In the genomic region with DNA sequence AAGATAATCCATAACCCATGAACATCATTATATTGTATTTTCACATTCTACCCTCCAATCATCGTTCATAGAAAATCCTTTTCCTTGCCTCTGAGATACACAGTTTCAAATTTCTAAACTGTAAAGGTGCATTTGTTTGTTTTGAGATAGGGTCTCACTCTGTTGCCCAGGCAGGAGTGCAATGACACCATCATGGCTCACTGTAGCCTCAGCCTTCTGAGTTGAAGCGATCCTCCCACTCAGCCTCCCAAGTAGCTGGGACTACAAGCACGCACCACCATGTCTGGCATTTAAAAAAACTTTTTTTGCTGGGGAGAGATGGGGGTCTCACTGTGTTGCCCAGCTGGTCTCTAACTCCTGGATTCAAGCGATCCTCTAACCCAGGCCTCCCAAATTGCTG, we compare ENCODE assay signal across 19 cellular contexts. TPM values are rescaled to one million over a fixed set of nuclear protein-coding genes. Genes with fewer than 3 reads are reported as not detected.
A peak's percentile ranks its signal among the peaks of the same experiment; 100 is the strongest.
DNase-seq lines count a peak whose midpoint lies in the region; ATAC-seq, FAIRE-seq and TF ChIP-seq lines count a peak whose summit lies in the region.
"Had no signal": no experiment of that assay in that cellular context is flagged by ENCODE, and none has a peak within 500 bp of the region (broad histone marks: within the 10 kb centered on the region; RNA-seq: fewer than 3 reads in every experiment).

No MANE protein-coding gene starts in this region.

- no peaks in the 10 kb centered on the region for H3K36me3 ChIP-seq in CD8-positive, alpha-beta memory T cell (ENCODE audit: insufficient read depth, low read length)
- H3K36me3 ChIP-seq in HepG2 (replicated peaks in 1 of 2; ENCODE audit: control insufficient read depth in 1 of 2, insufficient read depth in 2 of 2, low read length in 2 of 2) (no peaks in the 10 kb centered on the region), prostate gland (no peaks in the 10 kb centered on the region)
- H3K36me3 ChIP-seq: BLaER1, HAP-1 had no signal

- peaks cover 0 to 1% of the 10 kb centered on the region in 2 donors for H3K27me3 Mint-ChIP-seq in CD8-positive, alpha-beta memory T cell
- H3K27me3 Mint-ChIP-seq in WTC11 (ENCODE audit: low read depth) = no peaks in the 10 kb centered on the region; the same call in 1 of the 2 replicates

- H3K4me1 Mint-ChIP-seq in CD8-positive, alpha-beta memory T cell = peaks cover 33 to 45% (median 35%) of the 10 kb centered on the region in 3 donors
- H3K4me1 Mint-ChIP-seq in WTC11 = peaks cover 33% of the 10 kb centered on the region

- intact Hi-C loops in HepG2 (cut with micrococcal nuclease; ENCODE audit: unreplicated experiment) (no loop called here), prostate gland (cut with DNase I) (no loop called here)

- H3K9me3 Mint-ChIP-seq in CD8-positive, alpha-beta memory T cell = no peaks in the 10 kb centered on the region
- H3K9me3 Mint-ChIP-seq in WTC11 = no peaks in the 10 kb centered on the region
- H3K9me3 Mint-ChIP-seq: CD8-positive, alpha-beta T cell had no signal

- H3K79me2 ChIP-seq in HepG2 (ENCODE audit: insufficient read depth, low read length) = no peaks in the 10 kb centered on the region

- no peaks in the 10 kb centered on the region for H3K36me3 Mint-ChIP-seq in CD8-positive, alpha-beta memory T cell
- no peaks in the 10 kb centered on the region for H3K36me3 Mint-ChIP-seq in WTC11
- H3K36me3 Mint-ChIP-seq: CD8-positive, alpha-beta T cell had no signal

- no peak overlapping the region for H3K4me3 ChIP-seq in CD8-positive, alpha-beta memory T cell (ENCODE audit: low read length)
- no peak overlapping the region for H3K4me3 ChIP-seq in HepG2 (replicated peaks in 1 of 3; ENCODE audit: insufficient read depth in 1 of 3, low read depth in 2 of 3, low read length in 3 of 3)
- no peak overlapping the region for H3K4me3 ChIP-seq in prostate gland
- H3K4me3 ChIP-seq: BLaER1, GM12878, GM23248, HAP-1 had no signal

- TF ChIP-seq EP300 in HepG2 (IDR thresholded peaks at IDR 0.05; ENCODE audit: low read depth in 2 of 2, low read length in 2 of 2) (no peak), HepG2 (CRISPR knock-in tag; IDR thresholded peaks at IDR 0.05; ENCODE audit: borderline replicate concordance) (no peak)

- DNase-seq in CD8-positive, alpha-beta memory T cell = no peak
- DNase-seq in WTC11 (ENCODE audit: low spot score) = no peak
- no peak for DNase-seq in HepG2 (ENCODE audit: low spot score)
- DNase-seq in urothelium cell line (ENCODE audit: low spot score) = no peak
- DNase-seq in prostate gland (ENCODE audit: low spot score) = no peak
- DNase-seq: CD8-positive, alpha-beta T cell; DMS 273 treated with DMSO at 0.1 percent for 48 hours; DND-41; EL; IMR-90; KBM-7 had no signal

- H3K27ac ChIP-seq in CD8-positive, alpha-beta memory T cell (ENCODE audit: low read depth, low read length) = no peak overlapping the region
- H3K27ac ChIP-seq in HepG2 (ENCODE audit: extremely low read length, insufficient read depth, low read length) (no peak overlapping the region), prostate gland (no peak overlapping the region)
- H3K27ac ChIP-seq: BLaER1, GM23248, HL-60 had no signal

- TF ChIP-seq RAD21 in HepG2 (CRISPR knock-in tag; IDR thresholded peaks at IDR 0.05) = no peak

- H3K4me1 ChIP-seq in CD8-positive, alpha-beta memory T cell (ENCODE audit: insufficient read depth, low read length) = peaks cover 25% of the 10 kb centered on the region
- H3K4me1 ChIP-seq in HepG2 (ENCODE audit: insufficient read depth, low read length) = peaks cover 67% of the 10 kb centered on the region
- H3K4me1 ChIP-seq in prostate gland (replicated peaks) = peaks cover 8% of the 10 kb centered on the region
- H3K4me1 ChIP-seq: HAP-1 had no signal

- peak overlapping the region in 5 of 8 donors; percentile 43 to 75 (median 58) for H3K27ac Mint-ChIP-seq in CD8-positive, alpha-beta memory T cell
- H3K27ac Mint-ChIP-seq in WTC11 = no peak overlapping the region
- H3K27ac Mint-ChIP-seq: CD14-positive monocyte; CD8-positive, alpha-beta T cell had no signal

- no peak overlapping the region for H3K9ac ChIP-seq in HepG2 (ENCODE audit: insufficient read depth, low read depth, low read length)
- H3K9ac ChIP-seq: BLaER1, GM23248 had no signal

- CTCF ChIA-PET in CD8-positive, alpha-beta memory T cell (lab: Charles Lee) = no interaction called here
- CTCF ChIA-PET in WTC11 (lab: Charles Lee) = interaction anchor here (1.6 kb wide), 1 partner anchor 12 kb away, joined by 6 read pairs; no protein-coding TSS in a partner anchor
- CTCF ChIA-PET in HepG2 (lab: Yijun Ruan, JAX; ENCODE audit: low intra/inter-chr PET ratio, low total read pairs) = no interaction called here

- 68% methylated on average over 4 of the region's 4 CpGs for WGBS in HepG2 (ENCODE audit: low lambda C conversion rate)
- WGBS in prostate gland = over 99% methylated on average over 4 of the region's 4 CpGs

- ATAC-seq in WTC11 (no peak), HepG2 (no peak), GM18909 (IDR thresholded peaks at IDR 0.05; ENCODE audit: poor library complexity, unreplicated experiment) (no peak), HG03025 (IDR thresholded peaks at IDR 0.05; ENCODE audit: low FRiP score, unreplicated experiment) (no peak)
- ATAC-seq: CD8-positive, alpha-beta T cell; GM12878 had no signal

- in situ Hi-C loops in HepG2 (cut with HindIII; ENCODE audit: extremely low pct_ligation_motif_present, low pct_unique_long_range_greater_than_20kb) = no loop called here

- BruUV-seq in HepG2 (replicated peaks; lab: Mats Ljungman, UMichigan) = no TSS peak

- H3K4me3 Mint-ChIP-seq in CD8-positive, alpha-beta memory T cell = no peak overlapping the region
- no peak overlapping the region for H3K4me3 Mint-ChIP-seq in WTC11
- H3K4me3 Mint-ChIP-seq: CD14-positive monocyte; CD8-positive, alpha-beta T cell had no signal

- no peaks in the 10 kb centered on the region for H4K20me1 ChIP-seq in HepG2 (ENCODE audit: insufficient read depth, low read length)
- H4K20me1 ChIP-seq: BLaER1 had no signal

- H3K4me2 ChIP-seq in HepG2 (ENCODE audit: low read depth, low read length) = no peak overlapping the region
- H3K4me2 ChIP-seq: BLaER1 had no signal

- H2AFZ ChIP-seq in HepG2 (ENCODE audit: low read length) = no peak overlapping the region
- H2AFZ ChIP-seq: GM23248 had no signal

- H3K9me3 ChIP-seq in CD8-positive, alpha-beta memory T cell (ENCODE audit: low read length) = no peaks in the 10 kb centered on the region
- H3K9me3 ChIP-seq in HepG2 (ENCODE audit: low read length) (no peaks in the 10 kb centered on the region), prostate gland (no peaks in the 10 kb centered on the region)
- H3K9me3 ChIP-seq: BLaER1, HAP-1 had no signal

- POLR2A ChIA-PET in CD8-positive, alpha-beta memory T cell (lab: Charles Lee) = no interaction called here
- POLR2A ChIA-PET in WTC11 (lab: Charles Lee) (no interaction called here), HepG2 (lab: Yijun Ruan, JAX) (interaction anchor here (1.5 kb wide), 1 partner anchor 20 kb away, joined by 6 read pairs; no protein-coding TSS in a partner anchor)

- H3K27me3 ChIP-seq in CD8-positive, alpha-beta memory T cell (ENCODE audit: insufficient read depth, low read length, poor library complexity, severe bottlenecking) = no peaks in the 10 kb centered on the region
- peaks cover 3 to 5% of the 10 kb centered on the region in 2 experiments; a peak in 2 of 5 replicates for H3K27me3 ChIP-seq in HepG2 (ENCODE audit: control insufficient read depth in 1 of 2, insufficient read depth in 2 of 2, low read length in 2 of 2)
- no peaks in the 10 kb centered on the region for H3K27me3 ChIP-seq in prostate gland (replicated peaks; ENCODE audit: insufficient read depth)
- H3K27me3 ChIP-seq: BLaER1 had no signal

- TF ChIP-seq CTCF in WTC11 (IDR thresholded peaks at IDR 0.05) (no peak), HepG2 (CRISPR knock-in tag; IDR thresholded peaks at IDR 0.05) (no peak), prostate gland (IDR thresholded peaks at IDR 0.05) (no peak)

- FAIRE-seq in HepG2 (lab: Jason Lieb, UNC) (no peak), urothelium cell line (lab: Jason Lieb, UNC) (no peak)
- FAIRE-seq: GM12878 had no signal

- no peak for TF ChIP-seq POLR2A in HepG2 (IDR thresholded peaks at IDR 0.05; ENCODE audit: insufficient read depth in 1 of 2, low read depth in 2 of 2, low read length in 2 of 2)
- no peak for TF ChIP-seq POLR2A in prostate gland (IDR thresholded peaks at IDR 0.05)

TF ChIP-seq in WTC11, 78 proteins besides CTCF, POLR2A, EP300 and RAD21 (continues in another document):
- TF ChIP-seq RELA (CRISPR knock-in tag; IDR thresholded peaks at IDR 0.05; ENCODE audit: borderline replicate concordance) (no peak), NR3C1 (CRISPR knock-in tag; conservative IDR thresholded peaks at IDR 0.05; ENCODE audit: low read depth) (no peak)

TF ChIP-seq in HepG2, 621 proteins besides CTCF, POLR2A, EP300 and RAD21 (continues in another document):
- TF ChIP-seq ZNF121 (CRISPR knock-in tag; IDR thresholded peaks at IDR 0.05) = peak; percentile 85

RNA-seq across cellular contexts. Expression of a gene that starts 58.1 kb away (rescaled TPM):
- total RNA-seq in CD8-positive, alpha-beta memory T cell = 10 to 100 TPM; 32.6 to 34.5 TPM
- polyA plus RNA-seq in CD8-positive, alpha-beta memory T cell = 53.4 TPM
- 33.5 to 37.9 TPM (median 36.0 TPM) in 3 replicates for total RNA-seq in WTC11 (2021)
- total RNA-seq in HepG2 (2016; rRNA removed; fragmentation: Illumina TruSeq; extraction: Trizol) = 19.4 and 21.9 TPM in 2 replicates
- 4.8 and 6.1 TPM in 2 replicates for total RNA-seq in HepG2 (2016; cell fraction: cytosol; rRNA removed; fragmentation: Illumina TruSeq; extraction: Trizol; ENCODE audit: low read depth)
- total RNA-seq in HepG2 (2016; cell fraction: insoluble cytoplasmic fraction; rRNA removed; fragmentation: Illumina TruSeq; extraction: Trizol) = 15.4 and 18.3 TPM in 2 replicates
- 17.3 and 20.5 TPM in 2 replicates for total RNA-seq in HepG2 (2016; cell fraction: membrane; rRNA removed; fragmentation: Illumina TruSeq; extraction: Trizol)
- total RNA-seq in HepG2 (2016; cell fraction: nucleus; rRNA removed; fragmentation: Illumina TruSeq; extraction: Trizol) = 32.5 and 39.5 TPM in 2 replicates
- polyA plus RNA-seq in HepG2 (2011; rRNA removed) = 52.5 and 57.7 TPM in 2 replicates
- 34.6 and 53.8 TPM in 2 replicates for polyA plus RNA-seq in HepG2 (2011; cell fraction: cytosol; rRNA removed)
- polyA plus RNA-seq in HepG2 (2011; cell fraction: nucleus; rRNA removed) = 22.7 and 27.8 TPM in 2 replicates
- polyA plus RNA-seq in HepG2 (2012) = 77.1 and 86.3 TPM in 2 replicates
- polyA plus RNA-seq in HepG2 (2016; cell fraction: cytosol; fragmentation: Illumina TruSeq; extraction: Trizol; ENCODE audit: low read depth) = 11.4 and 11.5 TPM in 2 replicates
- polyA plus RNA-seq in HepG2 (2016; cell fraction: insoluble cytoplasmic fraction; fragmentation: Illumina TruSeq; extraction: Trizol; ENCODE audit: low read depth) = 38.0 and 41.3 TPM in 2 replicates
- 23.3 and 26.8 TPM in 2 replicates for polyA plus RNA-seq in HepG2 (2016; cell fraction: membrane; fragmentation: Illumina TruSeq; extraction: Trizol; ENCODE audit: low read depth)
- polyA plus RNA-seq in HepG2 (2016; cell fraction: nucleus; fragmentation: Illumina TruSeq; extraction: Trizol; ENCODE audit: insufficient read depth, low read depth) = 96.0 and 102 TPM in 2 replicates
- polyA minus RNA-seq in HepG2 (2011; rRNA and poly(A)+ RNA removed; ENCODE audit: low replicate concordance) = 82.9 and 106 TPM in 2 replicates
- polyA minus RNA-seq in HepG2 (2011; cell fraction: cytosol; rRNA and poly(A)+ RNA removed) = 53.5 and 57.1 TPM in 2 replicates
- polyA minus RNA-seq in HepG2 (2011; cell fraction: nucleus; rRNA and poly(A)+ RNA removed) = 28.7 and 29.6 TPM in 2 replicates
- 10 to 100 TPM; 37.1 to 64.7 TPM for total RNA-seq in prostate gland
